19 cellular contexts compared by ENCODE assay signal in genomic region chr13:114015111-114015551, GRCh38. TPM values are rescaled to one million over a fixed set of nuclear protein-coding genes. Genes with fewer than 3 reads are reported as not detected.
A peak's percentile ranks its signal among the peaks of the same experiment; 100 is the strongest.
DNase-seq lines count a peak whose midpoint lies in the region; ATAC-seq and TF ChIP-seq lines count a peak whose summit lies in the region.
"Had no signal": no experiment of that assay in that cellular context is flagged by ENCODE, and none has a peak within 500 bp of the region (broad histone marks: within the 10 kb centered on the region; RNA-seq: fewer than 3 reads in every experiment).

No MANE protein-coding gene starts in this region.

- H3K4me1 Mint-ChIP-seq in activated naive CD4-positive, alpha-beta T cell treated with anti-CD3 and anti-CD28 coated beads for 36 hours (ENCODE audit: low read depth) = peaks cover 7% of the 10 kb centered on the region

- H3K4me3 ChIP-seq in RWPE2 (ENCODE audit: severe bottlenecking) (no peak overlapping the region), right cardiac atrium (ENCODE audit: low read length) (no peak overlapping the region), thyroid gland (replicated peaks in 1 of 3) (no peak overlapping the region)
- H3K4me3 ChIP-seq: ovary had no signal

- CTCF ChIA-PET in activated naive CD4-positive, alpha-beta T cell treated with anti-CD3 and anti-CD28 coated beads for 36 hours (lab: Charles Lee) = no interaction called here

- 95% methylated on average over 27 of the region's 27 CpGs for WGBS in right cardiac atrium
- WGBS in thyroid gland, 2 donors = 64 to 81% methylated on average over 18 to 27 of the region's 27 CpGs

- no peak for DNase-seq in activated naive CD4-positive, alpha-beta T cell treated with anti-CD3 and anti-CD28 coated beads for 36 hours
- DNase-seq in activated naive CD4-positive, alpha-beta T cell treated with Interleukin-2 at 50 U/mL for 16 hours = no peak
- no peak for DNase-seq in RWPE2 (ENCODE audit: low spot score)
- DNase-seq in right cardiac atrium = peak; percentile 20 to 57 (median 46)
- peak; percentile 72 to 74 for DNase-seq in thyroid gland
- no peak for DNase-seq in COLO668 (lab: John Stamatoyannopoulos, UW; ENCODE audit: unreplicated experiment)
- DNase-seq: activated CD4-positive, alpha-beta T cell treated with anti-CD3 and anti-CD28 coated beads, Interleukin-2, amount 50 U/mL, for 48 hours; activated T-cell treated with anti-CD3 and anti-CD28 coated beads, Interleukin-2, amount 50 U/mL, for 48 hours; amniotic stem cell; effector memory CD4-positive, alpha-beta T cell; NCI-H510A; ovary; SHP77 treated with DMSO at 0.1 percent for 48 hours; stimulated activated CD4-positive, alpha-beta T cell treated with anti-CD3 and anti-CD28 coated beads, Interleukin-4, amount 100 ng/mL, for 24 hours; T-helper 1 cell had no signal

- H3K9me3 Mint-ChIP-seq in activated naive CD4-positive, alpha-beta T cell treated with anti-CD3 and anti-CD28 coated beads for 36 hours = no peaks in the 10 kb centered on the region

- no peak overlapping the region for H3K4me3 Mint-ChIP-seq in activated naive CD4-positive, alpha-beta T cell treated with anti-CD3 and anti-CD28 coated beads for 36 hours

- H3K36me3 ChIP-seq in RWPE2 (ENCODE audit: low read depth) = peaks cover 6% of the 10 kb centered on the region; the same call in 1 of the 2 replicates
- peaks cover 0 to 12% of the 10 kb centered on the region in 2 donors for H3K36me3 ChIP-seq in thyroid gland
- H3K36me3 ChIP-seq: ovary had no signal

- no peak for TF ChIP-seq POLR2A in thyroid gland (IDR thresholded peaks at IDR 0.05)

- H3K4me1 ChIP-seq in RWPE2 (ENCODE audit: insufficient read depth, poor library complexity, severe bottlenecking) = peaks cover 6% of the 10 kb centered on the region
- H3K4me1 ChIP-seq in right cardiac atrium (ENCODE audit: control insufficient read depth, insufficient read depth, low read length) = no peaks in the 10 kb centered on the region
- H3K4me1 ChIP-seq in thyroid gland = peaks cover 4 to 15% of the 10 kb centered on the region in 2 donors

- no peaks in the 10 kb centered on the region for H3K27me3 Mint-ChIP-seq in activated naive CD4-positive, alpha-beta T cell treated with anti-CD3 and anti-CD28 coated beads for 36 hours (ENCODE audit: low read depth)

- H3K27ac ChIP-seq in RWPE2 (ENCODE audit: poor library complexity, severe bottlenecking) (peak overlapping the region; percentile 9), right cardiac atrium (ENCODE audit: low read length) (no peak overlapping the region), thyroid gland (peak overlapping the region; percentile 71 to 78 (median 75))
- H3K27ac ChIP-seq: ovary, VCaP had no signal

- H3K9me3 ChIP-seq in RWPE2 (ENCODE audit: severe bottlenecking) = no peaks in the 10 kb centered on the region
- H3K9me3 ChIP-seq in right cardiac atrium (ENCODE audit: control insufficient read depth, low read length) = no peaks in the 10 kb centered on the region
- no peaks in the 10 kb centered on the region for H3K9me3 ChIP-seq in thyroid gland
- H3K9me3 ChIP-seq: ovary had no signal

- intact Hi-C loops in activated naive CD4-positive, alpha-beta T cell treated with anti-CD3 and anti-CD28 coated beads for 36 hours (cut with micrococcal nuclease) = loop anchor here (5.0 kb wide), 1 partner anchor 212 kb away; no protein-coding TSS in a partner anchor
- intact Hi-C loops in right cardiac atrium (cut with DNase I) = no loop called here
- intact Hi-C loops in thyroid gland (cut with DNase I) = no loop called here

- ATAC-seq in RWPE2 (ENCODE audit: low read depth) (peak; percentile 13; the same call in 2 of the 3 replicates), right cardiac atrium (peak in 1 of 2 donors; percentile 5), HG02642 (IDR thresholded peaks at IDR 0.05; ENCODE audit: poor library complexity, unreplicated experiment) (no peak), GM21619 (IDR thresholded peaks at IDR 0.05; ENCODE audit: unreplicated experiment) (no peak)

- peak overlapping the region; percentile 81 for H3K27ac Mint-ChIP-seq in activated naive CD4-positive, alpha-beta T cell treated with anti-CD3 and anti-CD28 coated beads for 36 hours

- H3K36me3 Mint-ChIP-seq in activated naive CD4-positive, alpha-beta T cell treated with anti-CD3 and anti-CD28 coated beads for 36 hours (ENCODE audit: low read depth) = peaks cover 19% of the 10 kb centered on the region

- no peak for TF ChIP-seq CTCF in RWPE2 (IDR thresholded peaks at IDR 0.05; ENCODE audit: poor library complexity, severe bottlenecking)
- no peak for TF ChIP-seq CTCF in thyroid gland (IDR thresholded peaks at IDR 0.05)

- H3K27me3 ChIP-seq in RWPE2 (ENCODE audit: insufficient read depth, poor library complexity, severe bottlenecking) = no peaks in the 10 kb centered on the region
- no peaks in the 10 kb centered on the region for H3K27me3 ChIP-seq in right cardiac atrium (ENCODE audit: control insufficient read depth, insufficient read depth)
- H3K27me3 ChIP-seq in thyroid gland = no peaks in the 10 kb centered on the region
- H3K27me3 ChIP-seq: ovary had no signal

RNA-seq across cellular contexts. Expression of gene C13orf46, which starts 41.3 kb away (rescaled TPM):
- 1 to 10 TPM; 1.7 to 1.8 TPM for total RNA-seq in activated naive CD4-positive, alpha-beta T cell treated with anti-CD3 and anti-CD28 coated beads for 36 hours
- total RNA-seq in right cardiac atrium = under 1 TPM; 0.21 to 0.76 (median 0.38) TPM
- 0.20 TPM for polyA plus RNA-seq in right cardiac atrium
- 1 to 10 TPM in 3 of 4 donors, under 1 TPM in 1; 0.67 to 9.4 (median 4.3) TPM for total RNA-seq in thyroid gland
- total RNA-seq: Daoy had no signal

Comparison
In these comparisons a context has a peak if more than half of its experiments do, and no peak if none do; other contexts are left out.
1. DNase-seq: peak in right cardiac atrium (3 of 3) and thyroid gland (2 of 2); none in activated naive CD4-positive, alpha-beta T cell treated with anti-CD3 and anti-CD28 coated beads for 36 hours (single experiment), activated naive CD4-positive, alpha-beta T cell treated with Interleukin-2 at 50 U/mL for 16 hours (single experiment), RWPE2 (single experiment) and COLO668 (single experiment).